In genomic region chr10:95756061-95756751, GRCh38 we compare ENCODE assay signal across 8 cellular contexts. TPM values are rescaled to one million over a fixed set of nuclear protein-coding genes. Genes with fewer than 3 reads are reported as not detected.
DNase-seq lines count a peak whose midpoint lies in the region; ATAC-seq and TF ChIP-seq lines count a peak whose summit lies in the region.

ENTPD1 (plus strand) TSS chr10:95756163; CDS start chr10:95756240, 77 bp downstream.

- H3K27me3 ChIP-seq in mesendoderm (ENCODE audit: insufficient read depth, low read length, poor library complexity): no peaks in the 10 kb centered on the region

- peak within 1 kb of the TSS; percentile 90 for H3K4me3 Mint-ChIP-seq in dendritic cell treated with granulocyte-macrophage colony-stimulating factor and Interleukin-4, amounts not matched to agents 40 ng/mL and 50 ng/mL, for 4 days
- H3K4me3 Mint-ChIP-seq in type B pancreatic cell: peak within 1 kb of the TSS; percentile 53

- H3K27ac ChIP-seq in mesendoderm (ENCODE audit: low read depth, low read length): no peak within 1 kb of the TSS

- H3K4me3 ChIP-seq in LNCaP clone FGC (ENCODE audit: low read depth, low read length) (0 out of 2 replicates have a peak within 1 kb of the TSS, but pooled peaks have one; percentile 16), mesendoderm (ENCODE audit: low read length) (peak within 1 kb of the TSS; percentile 10)

- TF ChIP-seq CTCF in LNCaP clone FGC (IDR thresholded peaks at IDR 0.05; ENCODE audit: control insufficient read depth, extremely low read depth, insufficient read depth) (no peak), type B pancreatic cell (conservative IDR thresholded peaks at IDR 0.05) (no peak)

- DNase-seq in LNCaP clone FGC (ENCODE audit: low read depth) (no peak), mesendoderm (peak; percentile 41), type B pancreatic cell (ENCODE audit: extremely low spot score, unreplicated experiment) (no peak), DMS53 (lab: John Stamatoyannopoulos, UW) (no peak), NCI-H524 treated with DMSO at 0.1 percent for 48 hours (lab: John Stamatoyannopoulos, UW) (no peak), RPMI8226 (no peak)

- H4K5ac ChIP-seq in mesendoderm (ENCODE audit: low read length): no peak within 1 kb of the TSS

- peaks cover 7% of the 10 kb centered on the region for H3K36me3 Mint-ChIP-seq in dendritic cell treated with granulocyte-macrophage colony-stimulating factor and Interleukin-4, amounts not matched to agents 40 ng/mL and 50 ng/mL, for 4 days (ENCODE audit: low read depth)
- no peaks in the 10 kb centered on the region for H3K36me3 Mint-ChIP-seq in type B pancreatic cell

- H3K9ac ChIP-seq in mesendoderm (ENCODE audit: low read length): peak within 1 kb of the TSS; percentile 30

- no peaks in the 10 kb centered on the region for H3K4me1 ChIP-seq in mesendoderm (ENCODE audit: control insufficient read depth, low read depth, low read length)

- H4K8ac ChIP-seq in mesendoderm (ENCODE audit: low read depth, low read length): no peak within 1 kb of the TSS

- H3K27me3 Mint-ChIP-seq in dendritic cell treated with granulocyte-macrophage colony-stimulating factor and Interleukin-4, amounts not matched to agents 40 ng/mL and 50 ng/mL, for 4 days: no peaks in the 10 kb centered on the region
- peaks cover 19% of the 10 kb centered on the region for H3K27me3 Mint-ChIP-seq in type B pancreatic cell

- peak; percentile 32 for ATAC-seq in GM18498 (IDR thresholded peaks at IDR 0.05; ENCODE audit: unreplicated experiment)

- no peak within 1 kb of the TSS for H2BK15ac ChIP-seq in mesendoderm (replicated peaks; ENCODE audit: low read depth)

- no CpG with 5 or more reads among the region's 11 CpGs for WGBS in mesendoderm (ENCODE audit: extremely low coverage, insufficient coverage, low lambda C conversion rate)

- peak within 1 kb of the TSS; percentile 58 for H3K4ac ChIP-seq in mesendoderm (ENCODE audit: low read depth, low read length)

- H2AK5ac ChIP-seq in mesendoderm (ENCODE audit: low read length): no peak within 1 kb of the TSS

- H3K56ac ChIP-seq in mesendoderm (ENCODE audit: low read length): peak within 1 kb of the TSS; percentile 1

- no peaks in the 10 kb centered on the region for H3K79me1 ChIP-seq in mesendoderm (ENCODE audit: low read length)

- no peak within 1 kb of the TSS for H2BK5ac ChIP-seq in mesendoderm (ENCODE audit: low read length)

- H3K18ac ChIP-seq in mesendoderm (ENCODE audit: low read length): no peak within 1 kb of the TSS

- no peaks in the 10 kb centered on the region for H3K9me3 Mint-ChIP-seq in dendritic cell treated with granulocyte-macrophage colony-stimulating factor and Interleukin-4, amounts not matched to agents 40 ng/mL and 50 ng/mL, for 4 days
- H3K9me3 Mint-ChIP-seq in type B pancreatic cell: no peaks in the 10 kb centered on the region

- H3K4me1 Mint-ChIP-seq in dendritic cell treated with granulocyte-macrophage colony-stimulating factor and Interleukin-4, amounts not matched to agents 40 ng/mL and 50 ng/mL, for 4 days (ENCODE audit: low read depth): peaks cover 54% of the 10 kb centered on the region
- peaks cover 15% of the 10 kb centered on the region for H3K4me1 Mint-ChIP-seq in type B pancreatic cell (ENCODE audit: unreplicated experiment)

- H3K23ac ChIP-seq in mesendoderm (ENCODE audit: low read length): no peak within 1 kb of the TSS

- peak within 1 kb of the TSS; percentile 45 for H3K4me2 ChIP-seq in mesendoderm (ENCODE audit: low read length)

- H3K27ac Mint-ChIP-seq in dendritic cell treated with granulocyte-macrophage colony-stimulating factor and Interleukin-4, amounts not matched to agents 40 ng/mL and 50 ng/mL, for 4 days: peak within 1 kb of the TSS; percentile 98
- H3K27ac Mint-ChIP-seq in type B pancreatic cell: no peak within 1 kb of the TSS

- no peaks in the 10 kb centered on the region for H3K79me2 ChIP-seq in mesendoderm (ENCODE audit: control insufficient read depth, insufficient read depth, low read length)

- intact Hi-C loops in dendritic cell treated with granulocyte-macrophage colony-stimulating factor and Interleukin-4, amounts not matched to agents 40 ng/mL and 50 ng/mL, for 4 days (cut with micrococcal nuclease): loop anchor here (5.0 kb wide), 2 partner anchors 36 to 86 kb away; no protein-coding TSS in a partner anchor

- H2BK120ac ChIP-seq in mesendoderm (ENCODE audit: low read depth, low read length): no peak within 1 kb of the TSS

- H3K36me3 ChIP-seq in mesendoderm (ENCODE audit: control insufficient read depth, insufficient read depth, low read length): no peaks in the 10 kb centered on the region

RNA-seq across cellular contexts. Expression of gene ENTPD1, which starts in this region (rescaled TPM):
- 0.41 TPM for polyA plus RNA-seq in mesendoderm (2013, experiment 1 of 2)
- 0.31 TPM for polyA plus RNA-seq in mesendoderm (2013, experiment 2 of 2)
- 0.69 and 1.0 TPM in 2 replicates for total RNA-seq in type B pancreatic cell (ENCODE audit: low replicate concordance)
